9 cellular contexts compared by ENCODE assay signal in genomic region chr5:135829681-135830383, GRCh38. TPM values are rescaled to one million over a fixed set of nuclear protein-coding genes. Genes with fewer than 3 reads are reported as not detected.
DNase-seq lines count a peak whose midpoint lies in the region; ATAC-seq, FAIRE-seq and TF ChIP-seq lines count a peak whose summit lies in the region.
"Had no signal": no experiment of that assay in that cellular context is flagged by ENCODE, and none has a peak within 500 bp of the region (broad histone marks: within the 10 kb centered on the region; RNA-seq: fewer than 3 reads in every experiment).

No MANE protein-coding gene starts in this region.

- no peak for TF ChIP-seq EP300 in stomach (IDR thresholded peaks at IDR 0.05)

- TF ChIP-seq CTCF in bronchial epithelial cell (IDR thresholded peaks at IDR 0.05; ENCODE audit: insufficient read depth, low read length, severe bottlenecking) (peak; percentile 92), stomach (IDR thresholded peaks at IDR 0.05) (peak in 5 of 7 experiments; percentile 6 to 60 (median 47))

- H3K27ac ChIP-seq in stomach = no peak overlapping the region

- whole genome bisulfite sequencing in stomach, 5 donors = 28 to 30% (median 30%) methylated on average over 18 to 19 of the region's 19 CpGs

- DNase-seq in SIG-M5 treated with dmso at 0.1 percent for 504 hours (lab: John Stamatoyannopoulos, UW; ENCODE audit: unreplicated experiment) = peak; percentile 62
- no peak for DNase-seq in SIG-M5 (lab: John Stamatoyannopoulos, UW)
- peak; percentile 61 to 77 for DNase-seq in Kasumi-1 (lab: John Stamatoyannopoulos, UW)
- peak; percentile 34 for DNase-seq in RPMI7951 (ENCODE audit: low read depth)
- DNase-seq in bronchial epithelial cell (ENCODE audit: low read depth) = peak; percentile 48
- DNase-seq in kidney tubule cell (ENCODE audit: low spot score) = peak; percentile 69
- peak; percentile 63 for DNase-seq in stomach

- H3K4me3 ChIP-seq in bronchial epithelial cell (ENCODE audit: low read depth, low read length) (no peak overlapping the region), stomach (no peak overlapping the region)

- FAIRE-seq in bronchial epithelial cell (lab: Jason Lieb, UNC) = no peak

- TF ChIP-seq POLR2A in stomach (IDR thresholded peaks at IDR 0.05) = no peak

- peaks cover 22% of the 10 kb centered on the region for H3K27me3 ChIP-seq in bronchial epithelial cell (ENCODE audit: control insufficient read depth, insufficient read depth, low read length)
- H3K27me3 ChIP-seq in stomach = peaks cover 4 to 54% (median 27%) of the 10 kb centered on the region in 3 donors

- intact Hi-C loops in stomach (cut with DNase I; ENCODE audit: low total_unique reads) = loop anchor here (5.0 kb wide), 1 partner anchor 268 kb away; no protein-coding TSS in a partner anchor

- no peaks in the 10 kb centered on the region for H3K9me3 ChIP-seq in stomach

- peaks cover 6 to 16% (median 9%) of the 10 kb centered on the region in 4 donors for H3K4me1 ChIP-seq in stomach

- no peaks in the 10 kb centered on the region for H3K36me3 ChIP-seq in bronchial epithelial cell (ENCODE audit: control insufficient read depth, insufficient read depth, low read length)
- no peaks in the 10 kb centered on the region for H3K36me3 ChIP-seq in stomach

- no peak for ATAC-seq in GM19035 (IDR thresholded peaks at IDR 0.05; ENCODE audit: unreplicated experiment)

RNA-seq across cellular contexts. Expression of gene SLC25A48, which starts 4.6 kb away (rescaled TPM):
- not detected in 2 replicates for total RNA-seq in RPMI7951 (2014; rRNA removed; shearing (Covaris generic))
- total RNA-seq in bronchial epithelial cell (not detected in 2 replicates), stomach (under 1 TPM in 1 of 5 donors, not detected in 4; 0.37 TPM)
- under 1 TPM in 1 of 3 donors, not detected in 2; 0.13 TPM for polyA plus RNA-seq in stomach
- total RNA-seq: activated naive CD4-positive, alpha-beta T cell treated with anti-CD3 and anti-CD28 coated beads, Interleukin-2, amount 50 U/mL, for 72 hours had no signal
